Comparison of ENCODE assay signal across 1 cellular context in the genomic region with DNA sequence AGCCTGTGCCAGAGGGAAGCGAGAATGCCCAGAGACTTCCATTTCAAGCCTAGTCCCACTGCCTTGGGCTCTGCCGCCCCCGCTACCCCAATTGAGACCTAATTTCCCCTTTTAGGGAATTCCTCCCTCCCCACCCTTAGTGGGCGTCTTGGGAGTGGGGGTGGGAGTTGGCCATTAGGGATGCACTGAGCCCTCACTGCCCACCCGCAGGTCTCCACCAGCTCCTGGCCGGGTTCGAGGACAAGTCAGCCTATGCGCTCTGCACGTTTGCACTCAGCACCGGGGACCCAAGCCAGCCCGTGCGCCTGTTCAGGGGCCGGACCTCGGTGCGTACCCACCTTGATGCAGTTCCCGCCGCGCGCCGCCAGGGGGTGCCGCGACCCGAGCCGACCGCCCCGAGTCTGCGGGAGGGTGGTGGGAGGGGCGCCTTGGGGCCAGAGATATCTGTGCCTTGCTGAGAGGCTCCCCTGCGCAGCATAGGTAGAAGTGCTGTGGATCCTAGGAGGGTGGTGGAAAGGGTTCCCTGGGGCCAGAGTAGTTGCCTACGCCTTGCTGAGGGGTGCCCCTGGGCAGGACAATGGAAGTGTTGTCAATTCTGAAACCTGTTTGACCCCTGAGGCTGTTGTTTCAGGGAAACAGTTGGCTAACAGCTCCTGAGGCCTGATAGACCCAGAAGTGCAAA.
TF ChIP-seq lines count a peak whose summit lies in the region.

No MANE protein-coding gene starts in this region.

TF ChIP-seq in HepG2, 621 proteins besides CTCF, POLR2A, EP300 and RAD21 (continued from another document):
- TF ChIP-seq ZNF441 (CRISPR knock-in tag; IDR thresholded peaks at IDR 0.05; ENCODE audit: borderline replicate concordance): no peak
- peak; percentile 95; the same call in 1 of the 2 replicates for TF ChIP-seq KAT7 (CRISPR knock-in tag; IDR thresholded peaks at IDR 0.05; ENCODE audit: borderline replicate concordance)
- TF ChIP-seq FOSL2 (CRISPR knock-in tag; IDR thresholded peaks at IDR 0.05): peak; percentile 69
- TF ChIP-seq, protein P1, sequence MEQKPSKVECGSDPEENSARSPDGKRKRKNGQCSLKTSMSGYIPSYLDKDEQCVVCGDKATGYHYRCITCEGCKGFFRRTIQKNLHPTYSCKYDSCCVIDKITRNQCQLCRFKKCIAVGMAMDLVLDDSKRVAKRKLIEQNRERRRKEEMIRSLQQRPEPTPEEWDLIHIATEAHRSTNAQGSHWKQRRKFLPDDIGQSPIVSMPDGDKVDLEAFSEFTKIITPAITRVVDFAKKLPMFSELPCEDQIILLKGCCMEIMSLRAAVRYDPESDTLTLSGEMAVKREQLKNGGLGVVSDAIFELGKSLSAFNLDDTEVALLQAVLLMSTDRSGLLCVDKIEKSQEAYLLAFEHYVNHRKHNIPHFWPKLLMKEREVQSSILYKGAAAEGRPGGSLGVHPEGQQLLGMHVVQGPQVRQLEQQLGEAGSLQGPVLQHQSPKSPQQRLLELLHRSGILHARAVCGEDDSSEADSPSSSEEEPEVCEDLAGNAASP (CRISPR knock-in tag; IDR thresholded peaks at IDR 0.05; ENCODE audit: borderline replicate concordance): peak; percentile 89
- TF ChIP-seq TBX2 (CRISPR knock-in tag; IDR thresholded peaks at IDR 0.05; ENCODE audit: borderline replicate concordance): peak; percentile 89
- TF ChIP-seq ZNF234 (CRISPR knock-in tag; conservative IDR thresholded peaks at IDR 0.05): no peak
- TF ChIP-seq KLF16 (CRISPR knock-in tag; IDR thresholded peaks at IDR 0.05): peak in 1 of 2 experiments; percentile 86; a peak in 1 of 4 replicates
- peak; percentile 80; the same call in 1 of the 2 replicates for TF ChIP-seq ZBTB20 (CRISPR knock-in tag; IDR thresholded peaks at IDR 0.05; ENCODE audit: borderline replicate concordance, low read depth)
- TF ChIP-seq ZNF34 (CRISPR knock-in tag; IDR thresholded peaks at IDR 0.05; ENCODE audit: borderline replicate concordance): peak; percentile 63; the same call in 1 of the 2 replicates
- TF ChIP-seq TCF7L2 (IDR thresholded peaks at IDR 0.05; ENCODE audit: low read depth, low read length): no peak
- no peak for TF ChIP-seq HOXA9 (CRISPR knock-in tag; IDR thresholded peaks at IDR 0.05; ENCODE audit: borderline replicate concordance)
- TF ChIP-seq, protein P2, sequence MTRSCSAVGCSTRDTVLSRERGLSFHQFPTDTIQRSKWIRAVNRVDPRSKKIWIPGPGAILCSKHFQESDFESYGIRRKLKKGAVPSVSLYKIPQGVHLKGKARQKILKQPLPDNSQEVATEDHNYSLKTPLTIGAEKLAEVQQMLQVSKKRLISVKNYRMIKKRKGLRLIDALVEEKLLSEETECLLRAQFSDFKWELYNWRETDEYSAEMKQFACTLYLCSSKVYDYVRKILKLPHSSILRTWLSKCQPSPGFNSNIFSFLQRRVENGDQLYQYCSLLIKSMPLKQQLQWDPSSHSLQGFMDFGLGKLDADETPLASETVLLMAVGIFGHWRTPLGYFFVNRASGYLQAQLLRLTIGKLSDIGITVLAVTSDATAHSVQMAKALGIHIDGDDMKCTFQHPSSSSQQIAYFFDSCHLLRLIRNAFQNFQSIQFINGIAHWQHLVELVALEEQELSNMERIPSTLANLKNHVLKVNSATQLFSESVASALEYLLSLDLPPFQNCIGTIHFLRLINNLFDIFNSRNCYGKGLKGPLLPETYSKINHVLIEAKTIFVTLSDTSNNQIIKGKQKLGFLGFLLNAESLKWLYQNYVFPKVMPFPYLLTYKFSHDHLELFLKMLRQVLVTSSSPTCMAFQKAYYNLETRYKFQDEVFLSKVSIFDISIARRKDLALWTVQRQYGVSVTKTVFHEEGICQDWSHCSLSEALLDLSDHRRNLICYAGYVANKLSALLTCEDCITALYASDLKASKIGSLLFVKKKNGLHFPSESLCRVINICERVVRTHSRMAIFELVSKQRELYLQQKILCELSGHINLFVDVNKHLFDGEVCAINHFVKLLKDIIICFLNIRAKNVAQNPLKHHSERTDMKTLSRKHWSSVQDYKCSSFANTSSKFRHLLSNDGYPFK (CRISPR knock-in tag; IDR thresholded peaks at IDR 0.05; ENCODE audit: borderline replicate concordance): peak; percentile 84
- TF ChIP-seq, protein P3, sequence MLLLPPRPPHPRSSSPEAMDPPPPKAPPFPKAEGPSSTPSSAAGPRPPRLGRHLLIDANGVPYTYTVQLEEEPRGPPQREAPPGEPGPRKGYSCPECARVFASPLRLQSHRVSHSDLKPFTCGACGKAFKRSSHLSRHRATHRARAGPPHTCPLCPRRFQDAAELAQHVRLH (CRISPR knock-in tag; IDR thresholded peaks at IDR 0.05; ENCODE audit: borderline replicate concordance, low read depth): peak; percentile 96; the same call in 1 of the 2 replicates
- TF ChIP-seq FOXC1 (CRISPR knock-in tag; IDR thresholded peaks at IDR 0.05; ENCODE audit: borderline replicate concordance): no peak
- peak; percentile 96 for TF ChIP-seq ARHGAP35 (CRISPR knock-in tag; IDR thresholded peaks at IDR 0.05; ENCODE audit: borderline replicate concordance)
- peak; percentile 97 for TF ChIP-seq CBX5 (CRISPR knock-in tag; IDR thresholded peaks at IDR 0.05; ENCODE audit: borderline replicate concordance)
- peak; percentile 50; the same call in 1 of the 2 replicates for TF ChIP-seq PHF8 (CRISPR knock-in tag; IDR thresholded peaks at IDR 0.05)
- TF ChIP-seq SP5 (CRISPR knock-in tag; IDR thresholded peaks at IDR 0.05; ENCODE audit: borderline replicate concordance, low read depth): peak; percentile 70
- TF ChIP-seq, protein P4, sequence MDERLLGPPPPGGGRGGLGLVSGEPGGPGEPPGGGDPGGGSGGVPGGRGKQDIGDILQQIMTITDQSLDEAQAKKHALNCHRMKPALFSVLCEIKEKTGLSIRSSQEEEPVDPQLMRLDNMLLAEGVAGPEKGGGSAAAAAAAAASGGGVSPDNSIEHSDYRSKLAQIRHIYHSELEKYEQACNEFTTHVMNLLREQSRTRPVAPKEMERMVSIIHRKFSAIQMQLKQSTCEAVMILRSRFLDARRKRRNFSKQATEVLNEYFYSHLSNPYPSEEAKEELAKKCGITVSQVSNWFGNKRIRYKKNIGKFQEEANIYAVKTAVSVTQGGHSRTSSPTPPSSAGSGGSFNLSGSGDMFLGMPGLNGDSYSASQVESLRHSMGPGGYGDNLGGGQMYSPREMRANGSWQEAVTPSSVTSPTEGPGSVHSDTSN (CRISPR knock-in tag; IDR thresholded peaks at IDR 0.05): no peak
- peak; percentile 90; the same call in 1 of the 2 replicates for TF ChIP-seq SSRP1 (CRISPR knock-in tag; IDR thresholded peaks at IDR 0.05)
- peak; percentile 83 for TF ChIP-seq ZSCAN31 (CRISPR knock-in tag; IDR thresholded peaks at IDR 0.05; ENCODE audit: low read depth)
TF ChIP-seq in HepG2: peak in this region for 319.
